ENCODE assay signal across 30 cellular contexts in genomic region chr9:947985-948384, GRCh38. TPM values are rescaled to one million over a fixed set of nuclear protein-coding genes. Genes with fewer than 3 reads are reported as not detected.
"Had no signal": no experiment of that assay in that cellular context is flagged by ENCODE, and none has a peak within 500 bp of the region (broad histone marks: within the 10 kb centered on the region; RNA-seq: fewer than 3 reads in every experiment).

No MANE protein-coding gene starts in this region.

- H3K4me3 ChIP-seq: heart right ventricle, hepatocyte, lung, psoas muscle, right atrium auricular region, right lobe of liver, smooth muscle cell, transverse colon, vagina had no signal

- H3K27ac ChIP-seq: heart right ventricle, hepatocyte, parathyroid adenoma, psoas muscle, right atrium auricular region, right lobe of liver, transverse colon, vagina had no signal

- DNase-seq: heart right ventricle; kidney glomerular epithelial cell; left cardiac atrium; mesendoderm; naive B cell; natural killer cell; nephron progenitor cell; psoas muscle; right lobe of liver; stimulated activated CD4-positive, alpha-beta T cell treated with anti-CD3 and anti-CD28 coated beads, Interleukin-1b, Interleukin-23, amount 100 ng/mL, for 48 hours; stimulated activated CD4-positive, alpha-beta T cell treated with anti-CD3 and anti-CD28 coated beads, Interleukin-2, amount 100 ng/mL, for 48 hours; stimulated activated CD4-positive, alpha-beta T cell treated with anti-CD3 and anti-CD28 coated beads, Interleukin-4, amount 100 ng/mL, for 4 hours; stimulated activated CD8-positive, alpha-beta memory T cell treated with anti-CD3 and anti-CD28 coated beads, Interleukin-4, amount 100 ng/mL, for 48 hours; stimulated activated naive CD4-positive, alpha-beta T cell treated with Interleukin-2 at 50 U/mL for 16 hours; stimulated activated naive CD8-positive, alpha-beta T cell treated with anti-CD3 and anti-CD28 coated beads, Interleukin-15, amount 100 ng/mL, for 72 hours; substantia nigra; transverse colon had no signal

- ATAC-seq: heart right ventricle; left cardiac atrium; left lobe of liver; natural killer cell; psoas muscle; right lobe of liver; stimulated activated memory B cell treated with anti-CD40 and anti-IgM and Interleukin-4, amounts not matched to agents 10 μg/mL and 1 μg/mL and 100 μg/mL, for 72 hours; stimulated activated naive CD8-positive, alpha-beta T cell treated with anti-CD3 and anti-CD28 coated beads, Interleukin-15, amount 100 ng/mL, for 72 hours had no signal

- H3K36me3 ChIP-seq: heart right ventricle, right atrium auricular region, right lobe of liver, transverse colon, vagina had no signal

- H3K9me3 ChIP-seq: heart right ventricle, psoas muscle, right lobe of liver, transverse colon, vagina had no signal

- H3K4me1 ChIP-seq: heart right ventricle, parathyroid adenoma, psoas muscle, right atrium auricular region, right lobe of liver, transverse colon, vagina had no signal

- H3K27me3 ChIP-seq: right atrium auricular region, vagina had no signal

RNA-seq across cellular contexts. Expression of gene DMRT3, which starts 28.5 kb away (rescaled TPM):
- total RNA-seq: heart right ventricle, hepatocyte, left cardiac atrium, left lobe of liver, liver, lung, mononuclear cell, natural killer cell, posterior vena cava, right atrium auricular region, right lobe of liver, smooth muscle cell, temporal lobe, transverse colon, urinary bladder, vagina had no signal
